15 cellular contexts compared by ENCODE assay signal in genomic region chr2:68744517-68744916, GRCh38. TPM values are rescaled to one million over a fixed set of nuclear protein-coding genes. Genes with fewer than 3 reads are reported as not detected.
A peak's percentile ranks its signal among the peaks of the same experiment; 100 is the strongest.
DNase-seq lines count a peak whose midpoint lies in the region; ATAC-seq, FAIRE-seq and TF ChIP-seq lines count a peak whose summit lies in the region.
"Had no signal": no experiment of that assay in that cellular context is flagged by ENCODE, and none has a peak within 500 bp of the region (broad histone marks: within the 10 kb centered on the region; RNA-seq: fewer than 3 reads in every experiment).

No MANE protein-coding gene starts in this region.

- no peaks in the 10 kb centered on the region for H3K9me3 Mint-ChIP-seq in T-cell
- no peaks in the 10 kb centered on the region for H3K9me3 Mint-ChIP-seq in Caco-2 (ENCODE audit: unreplicated experiment)

- H3K36me3 ChIP-seq in effector memory CD4-positive, alpha-beta T cell (ENCODE audit: control insufficient read depth, insufficient read depth, low read length) = peaks cover 13% of the 10 kb centered on the region
- H3K36me3 ChIP-seq in Caco-2 (ENCODE audit: control insufficient read depth, insufficient read depth, low read length) = no peaks in the 10 kb centered on the region

- peak; percentile 3 for DNase-seq in stimulated activated CD4-positive, alpha-beta T cell treated with anti-CD3 and anti-CD28 coated beads, Interleukin-4, amount 100 ng/mL, for 24 hours
- no peak for DNase-seq in stimulated activated CD4-positive, alpha-beta T cell treated with anti-CD3 and anti-CD28 coated beads, Interleukin-12 subunit alpha, Interleukin-12 subunit beta, amount 100 ng/mL, for 4 hours
- DNase-seq in T-cell = no peak
- no peak for DNase-seq in effector memory CD4-positive, alpha-beta T cell
- no peak for DNase-seq in HTR-8/SVneo (ENCODE audit: insufficient read length, low spot score)
- no peak for DNase-seq in Caco-2
- no peak for DNase-seq in activated CD8-positive, alpha-beta memory T cell treated with anti-CD3 and anti-CD28 coated beads, Interleukin-2, amount 50 U/mL, for 48 hours
- no peak for DNase-seq in NCI-H128 (lab: John Stamatoyannopoulos, UW; ENCODE audit: unreplicated experiment)
- DNase-seq: caudate nucleus, kidney, MV-4-11, NCI-H526 treated with DMSO at 0.1 percent for 48 hours had no signal

- ATAC-seq in T-cell (replicated peaks in 1 of 4) = no peak
- ATAC-seq: HCT116 had no signal

- H3K4me3 Mint-ChIP-seq in T-cell (peak overlapping the region in 2 of 3 donors; percentile 26 to 41), Caco-2 (ENCODE audit: unreplicated experiment) (no peak overlapping the region)

- H3K4me1 ChIP-seq in effector memory CD4-positive, alpha-beta T cell (ENCODE audit: control insufficient read depth, insufficient read depth, low read length, poor library complexity, severe bottlenecking) = peaks cover 79% of the 10 kb centered on the region
- no peaks in the 10 kb centered on the region for H3K4me1 ChIP-seq in Caco-2

- peaks cover 96 to 97% (median 97%) of the 10 kb centered on the region in 3 donors for H3K4me1 Mint-ChIP-seq in T-cell
- H3K4me1 Mint-ChIP-seq in Caco-2 (ENCODE audit: low read depth, unreplicated experiment) = no peaks in the 10 kb centered on the region

- CTCF ChIA-PET in T-cell (lab: Charles Lee) (interaction anchor here (0.6 to 7.5 kb wide), 17 partner anchors 7 to 281 kb away, joined by 3 to 78 read pairs (median 3); no protein-coding TSS in a partner anchor), Caco-2 (lab: Charles Lee) (no interaction called here)

- no peaks in the 10 kb centered on the region for H3K9me3 ChIP-seq in effector memory CD4-positive, alpha-beta T cell (ENCODE audit: control insufficient read depth, low read length)
- H3K9me3 ChIP-seq in Caco-2 = no peaks in the 10 kb centered on the region

- no peak for FAIRE-seq in HTR-8/SVneo (lab: Jason Lieb, UNC)
- FAIRE-seq: kidney had no signal

- BruUV-seq in Caco-2 (replicated peaks; lab: Mats Ljungman, UMichigan) = no TSS peak

- no peak for TF ChIP-seq CTCF in Caco-2 (IDR thresholded peaks at IDR 0.05; ENCODE audit: insufficient read depth in 1 of 2, low read depth in 1 of 2, low read length in 1 of 2, severe bottlenecking in 1 of 2, unreplicated experiment in 1 of 2)

- H3K36me3 Mint-ChIP-seq in T-cell (peaks cover 50% of the 10 kb centered on the region), Caco-2 (ENCODE audit: insufficient read depth, unreplicated experiment) (no peaks in the 10 kb centered on the region)

- peak overlapping the region; percentile 11 for H3K4me3 ChIP-seq in effector memory CD4-positive, alpha-beta T cell (ENCODE audit: insufficient read depth, low read depth, low read length, poor library complexity, severe bottlenecking)
- no peak overlapping the region for H3K4me3 ChIP-seq in Caco-2 (ENCODE audit: low read depth, low read length)
- H3K4me3 ChIP-seq: SK-N-MC had no signal

- intact Hi-C loops in Caco-2 (cut with micrococcal nuclease; ENCODE audit: unreplicated experiment) = no loop called here

- H3K27ac ChIP-seq in effector memory CD4-positive, alpha-beta T cell (ENCODE audit: insufficient read depth, low read length, poor library complexity, severe bottlenecking) = peak overlapping the region; percentile 57
- H3K27ac ChIP-seq: C4-2B, SK-N-MC had no signal

- H3K27ac Mint-ChIP-seq in T-cell (peak overlapping the region; percentile 86 to 94), Caco-2 (ENCODE audit: unreplicated experiment) (no peak overlapping the region)

- H3K27me3 ChIP-seq in effector memory CD4-positive, alpha-beta T cell (replicated peaks; ENCODE audit: control insufficient read depth, insufficient read depth, low read length, poor library complexity, severe bottlenecking) = no peaks in the 10 kb centered on the region
- H3K27me3 ChIP-seq in Caco-2 (replicated peaks; ENCODE audit: control insufficient read depth, insufficient read depth, low read length) = no peaks in the 10 kb centered on the region; the same call in 1 of the 2 replicates

- POLR2A ChIA-PET in T-cell (lab: Charles Lee) (interaction anchor here (0.7 to 1.0 kb wide), 3 partner anchors 10 to 691 kb away, joined by 3 to 4 read pairs (median 3); partner anchors contain the start of gene ARHGAP25 (in 1 of the 2)), Caco-2 (lab: Charles Lee) (no interaction called here)

- H3K27me3 Mint-ChIP-seq in T-cell (no peaks in the 10 kb centered on the region), Caco-2 (ENCODE audit: insufficient read depth, unreplicated experiment) (peaks cover 13% of the 10 kb centered on the region)

RNA-seq across cellular contexts. Expression of gene ARHGAP25, which starts 9.9 kb away (rescaled TPM):
- total RNA-seq in T-cell (100 to 1,000 TPM; 103 to 134 (median 123) TPM), Caco-2 (2022) (0.48 and 0.58 TPM in 2 replicates)

Comparison
In these comparisons a context has a peak if more than half of its experiments do, and no peak if none do; other contexts are left out.
1. RNA of gene ARHGAP25, which starts 9.9 kb away (total RNA-seq): 103 to 134 TPM in T-cell; 0.48 to 0.58 TPM in Caco-2; every median in the first group is over 10 times any median in the second.